22 cellular contexts compared by ENCODE assay signal in genomic region chr5:149219584-149219983, GRCh38. TPM values are rescaled to one million over a fixed set of nuclear protein-coding genes. Genes with fewer than 3 reads are reported as not detected.
DNase-seq lines count a peak whose midpoint lies in the region; ATAC-seq, FAIRE-seq and TF ChIP-seq lines count a peak whose summit lies in the region.
"Had no signal": no experiment of that assay in that cellular context is flagged by ENCODE, and none has a peak within 500 bp of the region (broad histone marks: within the 10 kb centered on the region; RNA-seq: fewer than 3 reads in every experiment).

No MANE protein-coding gene starts in this region.

- H3K27me3 ChIP-seq in right atrium auricular region (no peaks in the 10 kb centered on the region), HepG2 (ENCODE audit: control insufficient read depth in 1 of 2, insufficient read depth in 2 of 2, low read length in 2 of 2) (no peaks in the 10 kb centered on the region)
- H3K27me3 ChIP-seq: BLaER1 had no signal

- POLR2A ChIA-PET in HepG2 (lab: Yijun Ruan, JAX) = no interaction called here

- H3K4me3 Mint-ChIP-seq in stimulated activated naive CD8-positive, alpha-beta T cell treated with anti-CD3 and anti-CD28 coated beads, Interleukin-15, amount 100 ng/mL, for 72 hours = no peak overlapping the region
- H3K4me3 Mint-ChIP-seq: CD4-positive, CD25-positive, alpha-beta regulatory T cell; CD8-positive, alpha-beta memory T cell had no signal

- WGBS in HepG2 (ENCODE audit: low lambda C conversion rate) = 6% methylated on average over 1 of the region's 1 CpG

- FAIRE-seq in HepG2 (lab: Jason Lieb, UNC) = peak; percentile 63
- FAIRE-seq: A549, GM12878, H1, HTR-8/SVneo had no signal

- H3K27me3 Mint-ChIP-seq in stimulated activated naive CD8-positive, alpha-beta T cell treated with anti-CD3 and anti-CD28 coated beads, Interleukin-15, amount 100 ng/mL, for 72 hours = no peaks in the 10 kb centered on the region

- no peaks in the 10 kb centered on the region for H3K9me3 Mint-ChIP-seq in stimulated activated naive CD8-positive, alpha-beta T cell treated with anti-CD3 and anti-CD28 coated beads, Interleukin-15, amount 100 ng/mL, for 72 hours
- H3K9me3 Mint-ChIP-seq: CD8-positive, alpha-beta memory T cell had no signal

- no peak for TF ChIP-seq POLR2A in HepG2 (IDR thresholded peaks at IDR 0.05; ENCODE audit: insufficient read depth in 1 of 2, low read depth in 2 of 2, low read length in 2 of 2)
- TF ChIP-seq POLR2A in erythroblast (IDR thresholded peaks at IDR 0.05; ENCODE audit: low read length) = no peak

- TF ChIP-seq CTCF in right atrium auricular region (IDR thresholded peaks at IDR 0.05) (no peak), HepG2 (CRISPR knock-in tag; IDR thresholded peaks at IDR 0.05) (no peak)

- no peak for TF ChIP-seq EP300 in HepG2 (IDR thresholded peaks at IDR 0.05; ENCODE audit: low read depth in 2 of 2, low read length in 2 of 2)
- TF ChIP-seq EP300 in HepG2 (CRISPR knock-in tag; IDR thresholded peaks at IDR 0.05; ENCODE audit: borderline replicate concordance) = no peak

- H3K4me1 ChIP-seq in right atrium auricular region (peaks cover 0 to 84% of the 10 kb centered on the region in 2 donors), HepG2 (ENCODE audit: insufficient read depth, low read length) (peaks cover 30% of the 10 kb centered on the region)
- H3K4me1 ChIP-seq: A549, BLaER1, HAP-1 had no signal

- ATAC-seq in HepG2 = peak; percentile 54
- ATAC-seq in stimulated activated naive CD8-positive, alpha-beta T cell treated with anti-CD3 and anti-CD28 coated beads, Interleukin-15, amount 100 ng/mL, for 72 hours = no peak
- ATAC-seq: A549, GM12878 had no signal

- H3K27ac ChIP-seq in right atrium auricular region (peak overlapping the region; percentile 81 to 87), HepG2 (ENCODE audit: extremely low read length, insufficient read depth, low read length) (no peak overlapping the region)
- H3K27ac ChIP-seq: 22Rv1, A549, BLaER1 had no signal

- H3K4me2 ChIP-seq in HepG2 (ENCODE audit: low read depth, low read length) = no peak overlapping the region
- H3K4me2 ChIP-seq: A549, BLaER1 had no signal

- H2AFZ ChIP-seq in HepG2 (ENCODE audit: low read length) = no peak overlapping the region

- H4K20me1 ChIP-seq in HepG2 (ENCODE audit: insufficient read depth, low read length) = no peaks in the 10 kb centered on the region
- H4K20me1 ChIP-seq: BLaER1 had no signal

- CTCF ChIA-PET in HepG2 (lab: Yijun Ruan, JAX; ENCODE audit: low intra/inter-chr PET ratio, low total read pairs) = no interaction called here

- H3K36me3 ChIP-seq in right atrium auricular region = peaks cover 9% of the 10 kb centered on the region
- no peaks in the 10 kb centered on the region for H3K36me3 ChIP-seq in HepG2 (replicated peaks in 1 of 2; ENCODE audit: control insufficient read depth in 1 of 2, insufficient read depth in 2 of 2, low read length in 2 of 2)
- H3K36me3 ChIP-seq: BLaER1, HAP-1 had no signal

- H3K4me1 Mint-ChIP-seq in stimulated activated naive CD8-positive, alpha-beta T cell treated with anti-CD3 and anti-CD28 coated beads, Interleukin-15, amount 100 ng/mL, for 72 hours = no peaks in the 10 kb centered on the region
- H3K4me1 Mint-ChIP-seq: CD8-positive, alpha-beta memory T cell had no signal

- in situ Hi-C loops in HepG2 (cut with HindIII; ENCODE audit: extremely low pct_ligation_motif_present, low pct_unique_long_range_greater_than_20kb) = no loop called here

- H3K9ac ChIP-seq in HepG2 (ENCODE audit: insufficient read depth, low read depth, low read length) = no peak overlapping the region
- H3K9ac ChIP-seq: BLaER1 had no signal

- no peaks in the 10 kb centered on the region for H3K79me2 ChIP-seq in HepG2 (ENCODE audit: insufficient read depth, low read length)

- DNase-seq in right atrium auricular region (ENCODE audit: low spot score) = no peak
- no peak for DNase-seq in cardiac septum (ENCODE audit: low spot score)
- DNase-seq in amniotic epithelial cell (ENCODE audit: low read depth) = peak; percentile 35
- DNase-seq in HepG2 (ENCODE audit: low spot score) = peak; percentile 44
- DNase-seq in NCI-H2107 treated with DMSO at 0.1 percent for 48 hours (lab: John Stamatoyannopoulos, UW; ENCODE audit: unreplicated experiment) = no peak
- no peak for DNase-seq in erythroblast (lab: John Stamatoyannopoulos, UW)
- no peak for DNase-seq in stimulated activated naive CD8-positive, alpha-beta T cell treated with anti-CD3 and anti-CD28 coated beads, Interleukin-15, amount 100 ng/mL, for 72 hours
- no peak for DNase-seq in NCI-H1436 treated with DMSO at 0.1 percent for 48 hours (lab: John Stamatoyannopoulos, UW)
- DNase-seq: CD4-positive, CD25-positive, alpha-beta regulatory T cell; CD8-positive, alpha-beta memory T cell; COR-L47; DMS 273 treated with DMSO at 0.1 percent for 48 hours; DMS53; DND-41; EL had no signal

- H3K27ac Mint-ChIP-seq in stimulated activated naive CD8-positive, alpha-beta T cell treated with anti-CD3 and anti-CD28 coated beads, Interleukin-15, amount 100 ng/mL, for 72 hours = no peak overlapping the region
- H3K27ac Mint-ChIP-seq: CD4-positive, CD25-positive, alpha-beta regulatory T cell had no signal

- intact Hi-C loops in cardiac septum (cut with DNase I) = no loop called here
- intact Hi-C loops in HepG2 (cut with micrococcal nuclease; ENCODE audit: unreplicated experiment) = no loop called here

- H3K4me3 ChIP-seq in right atrium auricular region = no peak overlapping the region
- H3K4me3 ChIP-seq in HepG2 (replicated peaks in 1 of 3; ENCODE audit: insufficient read depth in 1 of 3, low read depth in 2 of 3, low read length in 3 of 3) = no peak overlapping the region
- H3K4me3 ChIP-seq: A549, BLaER1, GM12878, HAP-1 had no signal

- BruUV-seq in HepG2 (replicated peaks; lab: Mats Ljungman, UMichigan) = no TSS peak

- no peaks in the 10 kb centered on the region for H3K9me3 ChIP-seq in right atrium auricular region
- H3K9me3 ChIP-seq in HepG2 (ENCODE audit: low read length) = no peaks in the 10 kb centered on the region
- H3K9me3 ChIP-seq: A549, BLaER1, HAP-1 had no signal

- no peak for TF ChIP-seq RAD21 in HepG2 (CRISPR knock-in tag; IDR thresholded peaks at IDR 0.05)

TF ChIP-seq in HepG2, 621 proteins besides CTCF, POLR2A, EP300 and RAD21:
- TF ChIP-seq CEBPG (CRISPR knock-in tag; IDR thresholded peaks at IDR 0.05) (peak; percentile 87), FOXO1 (CRISPR knock-in tag; IDR thresholded peaks at IDR 0.05) (no peak), ZSCAN25 (CRISPR knock-in tag; IDR thresholded peaks at IDR 0.05) (peak; percentile 71; the same call in 1 of the 2 replicates), CEBPB (IDR thresholded peaks at IDR 0.05; ENCODE audit: borderline replicate concordance, low read depth, low read length) (peak; percentile 96), ZNF589 (CRISPR knock-in tag; conservative IDR thresholded peaks at IDR 0.05) (no peak), NCOR1 (IDR thresholded peaks at IDR 0.05; ENCODE audit: borderline replicate concordance, low read length) (peak; percentile 38; the same call in 1 of the 2 replicates), HNF4A (CRISPR knock-in tag; IDR thresholded peaks at IDR 0.05) (peak; percentile 32)

RNA-seq across cellular contexts. Expression of gene AFAP1L1, which starts 52.1 kb away (rescaled TPM):
- total RNA-seq in right atrium auricular region (10 to 100 TPM; 45.6 to 48.9 TPM), cardiac septum (55.2 TPM), HepG2 (2016; rRNA removed; fragmentation: Illumina TruSeq; extraction: Trizol) (0.38 and 0.66 TPM in 2 replicates)
- total RNA-seq in HepG2 (2016; cell fraction: cytosol; rRNA removed; fragmentation: Illumina TruSeq; extraction: Trizol; ENCODE audit: low read depth) = not detected in 2 replicates
- total RNA-seq in HepG2 (2016; cell fraction: insoluble cytoplasmic fraction; rRNA removed; fragmentation: Illumina TruSeq; extraction: Trizol) = 0.41 and 0.86 TPM in 2 replicates
- 0.22 and 0.34 TPM in 2 replicates for total RNA-seq in HepG2 (2016; cell fraction: membrane; rRNA removed; fragmentation: Illumina TruSeq; extraction: Trizol)
- 0.25 and 0.40 TPM in 2 replicates for total RNA-seq in HepG2 (2016; cell fraction: nucleus; rRNA removed; fragmentation: Illumina TruSeq; extraction: Trizol)
- 0.67 and 1.0 TPM in 2 replicates for polyA plus RNA-seq in HepG2 (2011; rRNA removed)
- polyA plus RNA-seq in HepG2 (2011; cell fraction: cytosol; rRNA removed) = 0.63 and 0.81 TPM in 2 replicates
- 0.59 and 0.85 TPM in 2 replicates for polyA plus RNA-seq in HepG2 (2011; cell fraction: nucleus; rRNA removed)
- 1.0 and 1.6 TPM in 2 replicates for polyA plus RNA-seq in HepG2 (2012)
- 0.14 and 0.25 TPM in 2 replicates for polyA plus RNA-seq in HepG2 (2016; cell fraction: cytosol; fragmentation: Illumina TruSeq; extraction: Trizol; ENCODE audit: low read depth)
- polyA plus RNA-seq in HepG2 (2016; cell fraction: insoluble cytoplasmic fraction; fragmentation: Illumina TruSeq; extraction: Trizol; ENCODE audit: low read depth) = 0.37 and 0.84 TPM in 2 replicates
- 0.24 and 0.26 TPM in 2 replicates for polyA plus RNA-seq in HepG2 (2016; cell fraction: membrane; fragmentation: Illumina TruSeq; extraction: Trizol; ENCODE audit: low read depth)
- 0.23 and 0.61 TPM in 2 replicates for polyA plus RNA-seq in HepG2 (2016; cell fraction: nucleus; fragmentation: Illumina TruSeq; extraction: Trizol; ENCODE audit: insufficient read depth, low read depth)
- 1.3 and 2.6 TPM in 2 replicates for polyA minus RNA-seq in HepG2 (2011; rRNA and poly(A)+ RNA removed; ENCODE audit: low replicate concordance)
- polyA minus RNA-seq in HepG2 (2011; cell fraction: cytosol; rRNA and poly(A)+ RNA removed) = 0.18 and 0.49 TPM in 2 replicates
- polyA minus RNA-seq in HepG2 (2011; cell fraction: nucleus; rRNA and poly(A)+ RNA removed) = 0.50 and 0.90 TPM in 2 replicates
- total RNA-seq: CD4-positive, CD25-positive, alpha-beta regulatory T cell; GM12878 had no signal
- polyA plus RNA-seq: CD8-positive, alpha-beta memory T cell had no signal

Comparison
In these comparisons a context has a peak if more than half of its experiments do, and no peak if none do; other contexts are left out.
1. DNase-seq: peak in amniotic epithelial cell (single experiment) and HepG2 (single experiment); none in right atrium auricular region (single experiment), cardiac septum (single experiment), NCI-H2107 treated with DMSO at 0.1 percent for 48 hours (single experiment), erythroblast (0 of 2), stimulated activated naive CD8-positive, alpha-beta T cell treated with anti-CD3 and anti-CD28 coated beads, Interleukin-15, amount 100 ng/mL, for 72 hours (0 of 2) and NCI-H1436 treated with DMSO at 0.1 percent for 48 hours (single experiment).
2. RNA of gene AFAP1L1, which starts 52.1 kb away (total RNA-seq): 55.2 TPM in cardiac septum (single experiment) and 45.6 to 48.9 TPM in right atrium auricular region; 0.22 to 0.86 TPM in HepG2; every median in the first group is over 10 times any median in the second.